ENCODE assay signal across 8 cellular contexts in genomic region chr20:25853718-25854381, GRCh38.
A peak's percentile ranks its signal among the peaks of the same experiment; 100 is the strongest.
DNase-seq lines count a peak whose midpoint lies in the region; ATAC-seq and TF ChIP-seq lines count a peak whose summit lies in the region.
"Not testable (repeated sequence)": the region's sequence is repeated elsewhere in the genome, so short reads cannot be mapped to it uniquely, and the experiment has no call there.

No MANE protein-coding gene starts in this region.

- not testable (repeated sequence) for H3K27ac ChIP-seq in CD4-positive, CD25-positive, alpha-beta regulatory T cell (ENCODE audit: insufficient read depth, low read length, poor library complexity, severe bottlenecking)
- H3K27ac ChIP-seq in Panc1 (ENCODE audit: low read length), result peak overlapping the region; percentile 83

- not testable (repeated sequence) for H3K9me3 Mint-ChIP-seq in CD4-positive, CD25-positive, alpha-beta regulatory T cell

- in situ Hi-C loops in Panc1 (cut with HindIII; ENCODE audit: low pct_unique_long_range_greater_than_20kb, low sequenced_read_pairs), result not testable (repeated sequence)

- POLR2A ChIA-PET in Panc1 (lab: Charles Lee), result not testable (repeated sequence)

- peak overlapping the region in 2 of 3 donors; percentile 78 to 83 for H3K27ac Mint-ChIP-seq in CD4-positive, CD25-positive, alpha-beta regulatory T cell

- peak overlapping the region; percentile 67 for H3K4me3 ChIP-seq in CD4-positive, CD25-positive, alpha-beta regulatory T cell (ENCODE audit: low read depth, low read length)
- H3K4me3 ChIP-seq in Jurkat, Clone E6-1 (ENCODE audit: low read length), result peak overlapping the region; percentile 51
- H3K4me3 ChIP-seq in Panc1 (ENCODE audit: low read depth in 2 of 2, low read length in 2 of 2) (peak overlapping the region; percentile 60 to 81), mononuclear cell (ENCODE audit: low read length) (peak overlapping the region; percentile 45)
- not testable (repeated sequence) for H3K4me3 ChIP-seq in endocrine pancreas (ENCODE audit: control insufficient read depth, insufficient read depth, low read length)

- H3K4me1 ChIP-seq in CD4-positive, CD25-positive, alpha-beta regulatory T cell (ENCODE audit: control insufficient read depth, insufficient read depth, low read length, poor library complexity, severe bottlenecking); Panc1 (ENCODE audit: control insufficient read depth, insufficient read depth, low read length); endocrine pancreas (ENCODE audit: control insufficient read depth, insufficient read depth, low read length): not testable (repeated sequence)
- H3K4me1 ChIP-seq in mononuclear cell (ENCODE audit: insufficient read depth, low read length), result peaks cover 13% of the 10 kb centered on the region

- H3K27me3 ChIP-seq in CD4-positive, CD25-positive, alpha-beta regulatory T cell (ENCODE audit: control insufficient read depth, insufficient read depth, low read length); Panc1 (ENCODE audit: control insufficient read depth, insufficient read depth, low read length); endocrine pancreas (ENCODE audit: control insufficient read depth, insufficient read depth, low read length): not testable (repeated sequence)
- peaks cover 14% of the 10 kb centered on the region for H3K27me3 ChIP-seq in mononuclear cell (ENCODE audit: insufficient read depth, low read length)

- not testable (repeated sequence) for H3K36me3 Mint-ChIP-seq in CD4-positive, CD25-positive, alpha-beta regulatory T cell

- not testable (repeated sequence) for TF ChIP-seq CTCF in GM20000 (IDR thresholded peaks at IDR 0.05; ENCODE audit: extremely low read depth, missing control alignments); Panc1 (IDR thresholded peaks at IDR 0.05)

- not testable (repeated sequence) for H3K9me3 ChIP-seq in CD4-positive, CD25-positive, alpha-beta regulatory T cell (ENCODE audit: control insufficient read depth in 2 of 2, low read length in 2 of 2); Panc1 (ENCODE audit: control insufficient read depth, insufficient read depth, low read depth, low read length); endocrine pancreas (ENCODE audit: control insufficient read depth, low read length); mononuclear cell (ENCODE audit: low read depth, low read length)

- intact Hi-C loops in Panc1 (cut with micrococcal nuclease; ENCODE audit: unreplicated experiment), result not testable (repeated sequence)

- peak; percentile 64 to 80 (median 65) for DNase-seq in CD4-positive, CD25-positive, alpha-beta regulatory T cell
- peak; percentile 72 for DNase-seq in GM20000 (ENCODE audit: low spot score)
- not testable (repeated sequence) for DNase-seq in Jurkat, Clone E6-1 (ENCODE audit: low read depth, low spot score); Panc1 (ENCODE audit: low read depth, low spot score)
- DNase-seq in activated T-cell treated with anti-CD3 and anti-CD28 coated beads for 4 hours, result peak; percentile 76
- peak; percentile 71 for DNase-seq in stimulated activated CD8-positive, alpha-beta memory T cell treated with anti-CD3 and anti-CD28 coated beads, Interleukin-15, amount 100 ng/mL, for 1 hour (ENCODE audit: low read depth)

- not testable (repeated sequence) for BruUV-seq in Panc1 (replicated peaks; lab: Mats Ljungman, UMichigan)

- H3K4me3 Mint-ChIP-seq in CD4-positive, CD25-positive, alpha-beta regulatory T cell, result peak overlapping the region; percentile 65 to 94 (median 84)

- ATAC-seq in CD4-positive, CD25-positive, alpha-beta regulatory T cell (ENCODE audit: low read depth in 2 of 2), result peak; percentile 42 to 69
- ATAC-seq in Panc1, result peak; percentile 84

- H3K9ac ChIP-seq in endocrine pancreas (ENCODE audit: control insufficient read depth, insufficient read depth, low read length), result peak overlapping the region; percentile 95

- H3K36me3 ChIP-seq in CD4-positive, CD25-positive, alpha-beta regulatory T cell (ENCODE audit: control insufficient read depth, insufficient read depth, low read length); Panc1 (ENCODE audit: control insufficient read depth, insufficient read depth, low read length); endocrine pancreas (ENCODE audit: control insufficient read depth, insufficient read depth, low read length): not testable (repeated sequence)

- peaks cover 0 to 34% (median 9%) of the 10 kb centered on the region in 4 donors for H3K4me1 Mint-ChIP-seq in CD4-positive, CD25-positive, alpha-beta regulatory T cell

- CTCF ChIA-PET in Panc1 (lab: Charles Lee), result not testable (repeated sequence)

- H3K27me3 Mint-ChIP-seq in CD4-positive, CD25-positive, alpha-beta regulatory T cell, result peaks cover 20% of the 10 kb centered on the region
